In genomic region chr2:143954844-143955243, GRCh38 we compare ENCODE assay signal across 26 cellular contexts.
"Had no signal": no experiment of that assay in that cellular context is flagged by ENCODE, and none has a peak within 500 bp of the region (broad histone marks: within the 10 kb centered on the region; RNA-seq: fewer than 3 reads in every experiment).

No MANE protein-coding gene starts in this region.

- H3K27ac Mint-ChIP-seq: activated T-cell treated with anti-CD3 and anti-CD28 coated beads, Interleukin-2, amount 50 U/mL, for 24 hours; activated T-helper 17 cell treated with anti-CD3 and anti-CD28 coated beads, Interleukin-2, amount 50 U/mL, for 72 hours; naive thymus-derived CD4-positive, alpha-beta T cell; stimulated activated naive B cell treated with anti-CD40 and anti-IgM and Interleukin-4, amounts not matched to agents 10 μg/mL and 1 μg/mL and 100 μg/mL, for 72 hours; T-helper 1 cell treated with Interleukin-12 subunit alpha and Interleukin-12 subunit beta and Interleukin-4 antibody, amounts not matched to agents 30 μg/mL and 1 μg/mL, for 36 hours had no signal

- H3K79me2 ChIP-seq: hepatocyte, parathyroid adenoma had no signal

- H3K4me1 Mint-ChIP-seq: activated T-helper 17 cell treated with anti-CD3 and anti-CD28 coated beads, Interleukin-2, amount 50 U/mL, for 72 hours; central memory CD8-positive, alpha-beta T cell; naive thymus-derived CD4-positive, alpha-beta T cell; stimulated activated naive B cell treated with anti-CD40 and anti-IgM and Interleukin-4, amounts not matched to agents 10 μg/mL and 1 μg/mL and 100 μg/mL, for 72 hours had no signal

- H3K4me3 ChIP-seq: esophagus muscularis mucosa, gastrocnemius medialis, hepatocyte, psoas muscle, sigmoid colon, stomach, thyroid gland had no signal

- H3K9me3 Mint-ChIP-seq: activated T-cell treated with anti-CD3 and anti-CD28 coated beads, Interleukin-2, amount 50 U/mL, for 24 hours; activated T-helper 17 cell treated with anti-CD3 and anti-CD28 coated beads, Interleukin-2, amount 50 U/mL, for 72 hours; stimulated activated naive B cell treated with anti-CD40 and anti-IgM and Interleukin-4, amounts not matched to agents 10 μg/mL and 1 μg/mL and 100 μg/mL, for 72 hours; T-helper 1 cell treated with Interleukin-12 subunit alpha and Interleukin-12 subunit beta and Interleukin-4 antibody, amounts not matched to agents 30 μg/mL and 1 μg/mL, for 36 hours had no signal

- H3K27me3 ChIP-seq: esophagus muscularis mucosa, gastrocnemius medialis, hepatocyte, sigmoid colon, stomach, thyroid gland had no signal

- H3K36me3 Mint-ChIP-seq: naive thymus-derived CD4-positive, alpha-beta T cell had no signal

- H2AFZ ChIP-seq: hepatocyte, parathyroid adenoma had no signal

- H3K4me1 ChIP-seq: parathyroid adenoma, psoas muscle, thyroid gland had no signal

- H3K4me3 Mint-ChIP-seq: activated T-cell treated with anti-CD3 and anti-CD28 coated beads, Interleukin-2, amount 50 U/mL, for 24 hours; activated T-helper 17 cell treated with anti-CD3 and anti-CD28 coated beads, Interleukin-2, amount 50 U/mL, for 72 hours; central memory CD8-positive, alpha-beta T cell; naive thymus-derived CD4-positive, alpha-beta T cell; stimulated activated naive B cell treated with anti-CD40 and anti-IgM and Interleukin-4, amounts not matched to agents 10 μg/mL and 1 μg/mL and 100 μg/mL, for 72 hours; T-helper 1 cell treated with Interleukin-12 subunit alpha and Interleukin-12 subunit beta and Interleukin-4 antibody, amounts not matched to agents 30 μg/mL and 1 μg/mL, for 36 hours had no signal

- H3K27me3 Mint-ChIP-seq: activated T-cell treated with anti-CD3 and anti-CD28 coated beads, Interleukin-2, amount 50 U/mL, for 24 hours; activated T-helper 17 cell treated with anti-CD3 and anti-CD28 coated beads, Interleukin-2, amount 50 U/mL, for 72 hours; central memory CD8-positive, alpha-beta T cell; naive thymus-derived CD4-positive, alpha-beta T cell; stimulated activated naive B cell treated with anti-CD40 and anti-IgM and Interleukin-4, amounts not matched to agents 10 μg/mL and 1 μg/mL and 100 μg/mL, for 72 hours had no signal

- DNase-seq: activated CD4-positive, alpha-beta T cell treated with anti-CD3 and anti-CD28 coated beads for 4 hours; activated CD4-positive, alpha-beta T cell treated with anti-CD3 and anti-CD28 coated beads, Interleukin-2, amount 50 U/mL, for 4 hours; activated CD8-positive, alpha-beta memory T cell treated with anti-CD3 and anti-CD28 coated beads, Interleukin-2, amount 50 U/mL, for 4 hours; activated gamma-delta T cell treated with Interleukin-2 at 50 U/mL for 16 hours; activated naive CD4-positive, alpha-beta T cell treated with anti-CD3 and anti-CD28 coated beads, Interleukin-2, amount 50 U/mL, for 16 hours; activated T-cell treated with anti-CD3 and anti-CD28 coated beads, Interleukin-2, amount 50 U/mL, for 24 hours; dermis blood vessel endothelial cell; effector CD4-positive, alpha-beta T cell; gastrocnemius medialis; left cardiac atrium; naive thymus-derived CD4-positive, alpha-beta T cell; psoas muscle; sigmoid colon; stimulated activated CD4-positive, alpha-beta T cell treated with anti-CD3 and anti-CD28 coated beads, Interleukin-15, amount 100 ng/mL, for 24 hours; stimulated activated CD4-positive, alpha-beta T cell treated with anti-CD3 and anti-CD28 coated beads, Interleukin-2, amount 100 ng/mL, for 24 hours; stimulated activated naive B cell treated with anti-CD40 and anti-IgM and Interleukin-4, amounts not matched to agents 10 μg/mL and 1 μg/mL and 100 μg/mL, for 72 hours; stomach; T-helper 9 cell; thyroid gland had no signal

- H3K9me3 ChIP-seq: esophagus muscularis mucosa, gastrocnemius medialis, psoas muscle, sigmoid colon, stomach, thyroid gland had no signal

- H3K4me2 ChIP-seq: hepatocyte had no signal

- H3K9ac ChIP-seq: parathyroid adenoma had no signal

- H3K36me3 ChIP-seq: esophagus muscularis mucosa, gastrocnemius medialis, sigmoid colon, stomach, thyroid gland had no signal

- H3K27ac ChIP-seq: esophagus muscularis mucosa, gastrocnemius medialis, hepatocyte, parathyroid adenoma, psoas muscle, thyroid gland, VCaP had no signal
